Comparison of ENCODE assay signal across 1 cellular context in genomic region chr1:146034976-146035469, GRCh38.
TF ChIP-seq lines count a peak whose summit lies in the region.

No MANE protein-coding gene starts in this region.

TF ChIP-seq in HepG2, 621 proteins besides CTCF, POLR2A, EP300 and RAD21 (continued from another document):
- TF ChIP-seq, protein P1, sequence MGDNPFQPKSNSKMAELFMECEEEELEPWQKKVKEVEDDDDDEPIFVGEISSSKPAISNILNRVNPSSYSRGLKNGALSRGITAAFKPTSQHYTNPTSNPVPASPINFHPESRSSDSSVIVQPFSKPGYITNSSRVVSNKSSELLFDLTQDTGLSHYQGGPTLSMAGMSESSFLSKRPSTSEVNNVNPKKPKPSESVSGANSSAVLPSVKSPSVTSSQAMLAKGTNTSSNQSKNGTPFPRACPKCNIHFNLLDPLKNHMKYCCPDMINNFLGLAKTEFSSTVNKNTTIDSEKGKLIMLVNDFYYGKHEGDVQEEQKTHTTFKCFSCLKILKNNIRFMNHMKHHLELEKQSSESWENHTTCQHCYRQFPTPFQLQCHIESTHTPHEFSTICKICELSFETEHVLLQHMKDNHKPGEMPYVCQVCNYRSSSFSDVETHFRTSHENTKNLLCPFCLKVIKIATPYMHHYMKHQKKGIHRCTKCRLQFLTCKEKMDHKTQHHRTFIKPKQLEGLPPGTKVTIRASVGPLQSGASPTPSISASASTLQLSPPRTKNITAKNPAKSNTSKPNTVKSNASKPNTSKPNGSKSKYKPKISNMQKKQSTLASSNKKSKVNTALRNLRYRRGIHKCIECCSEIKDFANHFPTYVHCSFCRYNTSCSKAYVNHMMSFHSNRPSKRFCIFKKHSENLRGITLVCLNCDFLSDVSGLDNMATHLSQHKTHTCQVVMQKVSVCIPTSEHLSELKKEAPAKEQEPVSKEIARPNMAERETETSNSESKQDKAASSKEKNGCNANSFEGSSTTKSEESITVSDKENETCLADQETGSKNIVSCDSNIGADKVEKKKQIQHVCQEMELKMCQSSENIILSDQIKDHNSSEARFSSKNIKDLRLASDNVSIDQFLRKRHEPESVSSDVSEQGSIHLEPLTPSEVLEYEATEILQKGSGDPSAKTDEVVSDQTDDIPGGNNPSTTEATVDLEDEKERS (CRISPR knock-in tag; IDR thresholded peaks at IDR 0.05): peak; percentile 8; the same call in 1 of the 2 replicates
- TF ChIP-seq MED13 (CRISPR knock-in tag; IDR thresholded peaks at IDR 0.05) (no peak; the same call in 1 of the 2 replicates), SMAD1 (CRISPR knock-in tag; IDR thresholded peaks at IDR 0.05; ENCODE audit: borderline replicate concordance, low read depth) (no peak), ZNF670 (CRISPR knock-in tag; IDR thresholded peaks at IDR 0.05; ENCODE audit: borderline replicate concordance) (no peak), KDM5A (IDR thresholded peaks at IDR 0.05; ENCODE audit: borderline replicate concordance, low read length) (0 out of 2 replicates have a peak, but pooled peaks have one; percentile 40)
